In genomic region chr12:117038023-117038680, GRCh38 we compare ENCODE assay signal across 21 cellular contexts.
DNase-seq lines count a peak whose midpoint lies in the region; ATAC-seq and TF ChIP-seq lines count a peak whose summit lies in the region.
"Had no signal": no experiment of that assay in that cellular context is flagged by ENCODE, and none has a peak within 500 bp of the region (broad histone marks: within the 10 kb centered on the region; RNA-seq: fewer than 3 reads in every experiment).

No MANE protein-coding gene starts in this region.

- H3K9me2 ChIP-seq in Karpas-422 (replicated peaks; ENCODE audit: insufficient read depth, low read length) = no peaks in the 10 kb centered on the region
- H3K9me2 ChIP-seq: SK-N-SH had no signal

- TF ChIP-seq CTCF in left lung (IDR thresholded peaks at IDR 0.05) (no peak), stomach (IDR thresholded peaks at IDR 0.05) (no peak)

- H3K4me1 ChIP-seq in Karpas-422 (ENCODE audit: low read length) = peaks cover 89% of the 10 kb centered on the region
- H3K4me1 ChIP-seq in left lung = peaks cover 0 to 26% of the 10 kb centered on the region in 2 donors
- H3K4me1 ChIP-seq in stomach = peaks cover 32 to 86% (median 46%) of the 10 kb centered on the region in 4 donors

- H3K79me2 ChIP-seq in Karpas-422 (ENCODE audit: low read length) = no peaks in the 10 kb centered on the region

- no peaks in the 10 kb centered on the region for H3K36me3 ChIP-seq in Karpas-422 (ENCODE audit: insufficient read depth, low read length)
- H3K36me3 ChIP-seq in left lung = no peaks in the 10 kb centered on the region
- H3K36me3 ChIP-seq in stomach = peaks cover 0 to 13% (median 0%) of the 10 kb centered on the region in 4 donors

- H3K27ac ChIP-seq in Karpas-422 (ENCODE audit: low read length) (peak overlapping the region; percentile 11; the same call in 1 of the 2 replicates), left lung (no peak overlapping the region), stomach (peak overlapping the region in 3 of 5 donors; percentile 29 to 61 (median 31))

- no peak for TF ChIP-seq EP300 in stomach (IDR thresholded peaks at IDR 0.05)

- intact Hi-C loops in left lung (cut with DNase I) = no loop called here
- intact Hi-C loops in stomach (cut with DNase I; ENCODE audit: low total_unique reads) = no loop called here

- TF ChIP-seq POLR2A in stomach (IDR thresholded peaks at IDR 0.05) = no peak

- H3K9ac ChIP-seq in Karpas-422 (ENCODE audit: low read length) = no peak overlapping the region
- H3K9ac ChIP-seq: SK-N-SH had no signal

- H3K4me2 ChIP-seq in Karpas-422 (ENCODE audit: low read depth, low read length, poor library complexity, severe bottlenecking) = no peak overlapping the region
- H3K4me2 ChIP-seq: SK-N-SH had no signal

- DNase-seq in D341Med (ENCODE audit: low spot score) = peak; percentile 8
- DNase-seq in Karpas-422 = no peak
- peak; percentile 6 to 63 for DNase-seq in left lung
- no peak for DNase-seq in stomach
- no peak for DNase-seq in DMS53 treated with DMSO at 0.1 percent for 48 hours (lab: John Stamatoyannopoulos, UW; ENCODE audit: unreplicated experiment)
- no peak for DNase-seq in SKM-1 (lab: John Stamatoyannopoulos, UW; ENCODE audit: unreplicated experiment)
- DNase-seq: ACHN, COR-L47, GDM1, HCEC 1CT, KBM-7, MV-4-11, NCI-H1417 treated with DMSO at 0.1 percent for 48 hours, NCI-H187 treated with DMSO at 0.1 percent for 48 hours, NCI-H2227 treated with DMSO at 0.1 percent for 48 hours, NCI-H510A treated with DMSO at 0.1 percent for 48 hours, NCI-H774, OCI-M1, SHP77 treated with DMSO at 0.1 percent for 48 hours, SK-N-SH had no signal

- H3K27me3 ChIP-seq in Karpas-422 (ENCODE audit: low read length) (no peaks in the 10 kb centered on the region), left lung (peaks cover 3 to 50% of the 10 kb centered on the region in 2 donors), stomach (no peaks in the 10 kb centered on the region)

- no peak overlapping the region for H2AFZ ChIP-seq in Karpas-422 (ENCODE audit: low read length)

- no peak overlapping the region for H3K4me3 ChIP-seq in Karpas-422 (ENCODE audit: low read length)
- no peak overlapping the region for H3K4me3 ChIP-seq in left lung
- no peak overlapping the region for H3K4me3 ChIP-seq in stomach

- 76 to 86% (median 79%) methylated on average over 7 to 15 of the region's 15 CpGs for WGBS in stomach, 5 donors

- ATAC-seq in left lung = no peak
- no peak for ATAC-seq in HG03280 (IDR thresholded peaks at IDR 0.05; ENCODE audit: unreplicated experiment)

- H3K9me3 ChIP-seq in Karpas-422 (ENCODE audit: low read length) (no peaks in the 10 kb centered on the region), left lung (no peaks in the 10 kb centered on the region), stomach (no peaks in the 10 kb centered on the region)
- H3K9me3 ChIP-seq: SK-N-SH had no signal

- no peaks in the 10 kb centered on the region for H4K20me1 ChIP-seq in Karpas-422 (ENCODE audit: insufficient read depth, low read depth, low read length)

Comparison
In these comparisons a context has a peak if more than half of its experiments do, and no peak if none do; other contexts are left out.
1. DNase-seq: peak in D341Med (single experiment) and left lung (2 of 2); none in Karpas-422 (single experiment), stomach (single experiment), DMS53 treated with DMSO at 0.1 percent for 48 hours (single experiment) and SKM-1 (single experiment).
2. H3K27ac ChIP-seq: peak in Karpas-422 (single experiment) and stomach (3 of 5); none in left lung (0 of 2).